ENCODE assay signal across 27 cellular contexts in the genomic region with DNA sequence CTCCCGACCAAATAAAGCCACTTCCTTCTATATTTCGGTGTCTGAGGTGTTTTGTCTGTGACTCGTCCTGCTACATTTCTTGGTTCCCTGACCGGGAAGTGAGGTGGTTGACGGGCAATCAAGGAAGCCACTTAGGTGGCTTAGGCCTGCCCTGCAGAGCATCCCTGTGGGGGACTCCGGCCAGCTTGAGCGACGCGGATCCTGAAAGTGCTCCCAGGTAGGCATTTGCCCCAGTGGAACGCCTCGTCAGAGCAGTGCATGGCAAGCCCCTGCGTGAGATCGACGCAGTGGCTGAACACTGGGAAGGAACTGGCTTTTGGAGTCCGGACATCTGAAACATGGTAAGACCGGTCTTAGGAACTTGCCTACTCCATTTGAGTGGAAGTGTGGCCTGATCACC.
"Had no signal": no experiment of that assay in that cellular context is flagged by ENCODE, and none has a peak within 500 bp of the region (broad histone marks: within the 10 kb centered on the region; RNA-seq: fewer than 3 reads in every experiment).

No MANE protein-coding gene starts in this region.

- H3K27ac ChIP-seq: KMS-11, RWPE1, SJCRH30 had no signal

- H3K9me3 ChIP-seq: SK-N-SH had no signal

- H3K36me3 Mint-ChIP-seq: activated naive CD4-positive, alpha-beta T cell treated with anti-CD3 and anti-CD28 coated beads, Interleukin-2, amount 10 ng/mL, durations not matched to agents 7 days and 5 days; activated naive CD8-positive, alpha-beta T cell treated with anti-CD3 and anti-CD28 coated beads for 36 hours had no signal

- DNase-seq: activated CD4-positive, alpha-beta T cell treated with anti-CD3 and anti-CD28 coated beads for 36 hours; activated CD4-positive, alpha-beta T cell treated with anti-CD3 and anti-CD28 coated beads, Interleukin-2, amount 50 U/mL, for 1 hour; activated CD8-positive, alpha-beta memory T cell treated with anti-CD3 and anti-CD28 coated beads, Interleukin-2, amount 50 U/mL, for 4 hours; activated CD8-positive, alpha-beta T cell treated with anti-CD3 and anti-CD28 coated beads for 36 hours; activated gamma-delta T cell treated with Interleukin-2 at 50 U/mL for 16 hours; activated naive CD4-positive, alpha-beta T cell treated with anti-CD3 and anti-CD28 coated beads, Interleukin-2, amount 10 ng/mL, durations not matched to agents 7 days and 5 days; activated naive CD8-positive, alpha-beta T cell treated with anti-CD3 and anti-CD28 coated beads for 36 hours; activated T-cell treated with anti-CD3 and anti-CD28 coated beads, Interleukin-2, amount 50 U/mL, for 72 hours; MG63; NCI-H1092 treated with DMSO at 0.1 percent for 48 hours; NCI-H1417 treated with DMSO at 0.1 percent for 48 hours; NCI-H1694; NCI-H2029; NCI-H2107; NCI-H2171 treated with DMSO at 0.1 percent for 48 hours; NCI-H226; NCI-H526; NCI-H774; Peyer's patch; Right ventricle myocardium superior; SJCRH30; SK-N-SH; T-helper 1 cell; WERI-Rb-1 had no signal

- H3K36me3 ChIP-seq: MG63, Peyer's patch, SJCRH30, WERI-Rb-1 had no signal

- H3K9ac ChIP-seq: KMS-11, SK-N-SH had no signal

- H3K4me3 ChIP-seq: MG63, Peyer's patch, SJCRH30 had no signal

- H3K27ac Mint-ChIP-seq: activated CD4-positive, alpha-beta T cell treated with anti-CD3 and anti-CD28 coated beads for 36 hours; activated CD8-positive, alpha-beta T cell treated with anti-CD3 and anti-CD28 coated beads for 36 hours; activated naive CD4-positive, alpha-beta T cell treated with anti-CD3 and anti-CD28 coated beads, Interleukin-2, amount 10 ng/mL, durations not matched to agents 7 days and 5 days; activated naive CD8-positive, alpha-beta T cell treated with anti-CD3 and anti-CD28 coated beads for 36 hours; activated T-cell treated with anti-CD3 and anti-CD28 coated beads, Interleukin-2, amount 50 U/mL, for 72 hours; activated T-helper 2 cell treated with anti-CD3 and anti-CD28 coated beads, Interferon-gamma antibody, Interleukin-2, Interleukin-4, amounts not matched to agents 10 μg/mL and 5 μg/mL and 100 μg/mL, durations not matched to agents 14 hours and 24 hours and 36 hours had no signal

- H3K9me2 ChIP-seq: SK-N-SH had no signal

- H3K4me2 ChIP-seq: KMS-11, SK-N-SH had no signal

- H3K27me3 Mint-ChIP-seq: activated CD4-positive, alpha-beta T cell treated with anti-CD3 and anti-CD28 coated beads for 36 hours; activated CD8-positive, alpha-beta T cell treated with anti-CD3 and anti-CD28 coated beads for 36 hours; activated naive CD4-positive, alpha-beta T cell treated with anti-CD3 and anti-CD28 coated beads, Interleukin-2, amount 10 ng/mL, durations not matched to agents 7 days and 5 days; activated naive CD8-positive, alpha-beta T cell treated with anti-CD3 and anti-CD28 coated beads for 36 hours had no signal

- H3K4me3 Mint-ChIP-seq: activated CD4-positive, alpha-beta T cell treated with anti-CD3 and anti-CD28 coated beads for 36 hours; activated CD8-positive, alpha-beta T cell treated with anti-CD3 and anti-CD28 coated beads for 36 hours; activated naive CD4-positive, alpha-beta T cell treated with anti-CD3 and anti-CD28 coated beads, Interleukin-2, amount 10 ng/mL, durations not matched to agents 7 days and 5 days; activated naive CD8-positive, alpha-beta T cell treated with anti-CD3 and anti-CD28 coated beads for 36 hours; activated T-cell treated with anti-CD3 and anti-CD28 coated beads, Interleukin-2, amount 50 U/mL, for 72 hours had no signal

- H3K4me1 Mint-ChIP-seq: activated CD4-positive, alpha-beta T cell treated with anti-CD3 and anti-CD28 coated beads for 36 hours; activated naive CD4-positive, alpha-beta T cell treated with anti-CD3 and anti-CD28 coated beads, Interleukin-2, amount 10 ng/mL, durations not matched to agents 7 days and 5 days; activated naive CD8-positive, alpha-beta T cell treated with anti-CD3 and anti-CD28 coated beads for 36 hours had no signal

- ATAC-seq: activated CD4-positive, alpha-beta T cell treated with anti-CD3 and anti-CD28 coated beads for 36 hours; activated CD8-positive, alpha-beta T cell treated with anti-CD3 and anti-CD28 coated beads for 36 hours; activated T-cell treated with anti-CD3 and anti-CD28 coated beads, Interleukin-2, amount 50 U/mL, for 72 hours had no signal

- H3K27me3 ChIP-seq: MG63, Peyer's patch, SJCRH30 had no signal
